2 cellular contexts compared by ENCODE assay signal in genomic region chr12:49256274-49256637, GRCh38.
TF ChIP-seq lines count a peak whose summit lies in the region.

No MANE protein-coding gene starts in this region.

TF ChIP-seq in HEK293, 187 proteins besides CTCF, POLR2A, EP300 and RAD21 (continued from another document):
- no peak for TF ChIP-seq ZNF398 (tag by site-specific recombination; IDR thresholded peaks at IDR 0.05)
- no peak for TF ChIP-seq ZXDB (tag by site-specific recombination; IDR thresholded peaks at IDR 0.05)
- TF ChIP-seq ZNF280D (tag by site-specific recombination; IDR thresholded peaks at IDR 0.05): no peak
- TF ChIP-seq ZNF248 (tag by site-specific recombination; IDR thresholded peaks at IDR 0.05): no peak
- no peak for TF ChIP-seq ZNF394 (tag by site-specific recombination; IDR thresholded peaks at IDR 0.05; ENCODE audit: borderline replicate concordance)
- TF ChIP-seq ZNF23 (tag by site-specific recombination; IDR thresholded peaks at IDR 0.05; ENCODE audit: borderline replicate concordance): no peak
- no peak for TF ChIP-seq ZNF670 (tag by site-specific recombination; IDR thresholded peaks at IDR 0.05; ENCODE audit: low read depth)

TF ChIP-seq in HepG2, 621 proteins besides CTCF, POLR2A, EP300 and RAD21 (continued from another document and continues in another):
- TF ChIP-seq RXRB (CRISPR knock-in tag; IDR thresholded peaks at IDR 0.05; ENCODE audit: borderline replicate concordance): 0 out of 2 replicates have a peak, but pooled peaks have one; percentile 3
- TF ChIP-seq ZNF674 (CRISPR knock-in tag; IDR thresholded peaks at IDR 0.05; ENCODE audit: low read depth): no peak
- TF ChIP-seq ZNF546 (CRISPR knock-in tag; conservative IDR thresholded peaks at IDR 0.05): no peak
- TF ChIP-seq MLLT10 (CRISPR knock-in tag; IDR thresholded peaks at IDR 0.05): no peak
- no peak for TF ChIP-seq NR3C1 (CRISPR knock-in tag; IDR thresholded peaks at IDR 0.05)
- no peak for TF ChIP-seq ETV5 (CRISPR knock-in tag; IDR thresholded peaks at IDR 0.05; ENCODE audit: borderline replicate concordance)
- no peak for TF ChIP-seq PRDM10 (CRISPR knock-in tag; IDR thresholded peaks at IDR 0.05; ENCODE audit: low read depth)
- TF ChIP-seq ZNF780A (CRISPR knock-in tag; IDR thresholded peaks at IDR 0.05): no peak
- TF ChIP-seq ASH2L (IDR thresholded peaks at IDR 0.05; ENCODE audit: insufficient read length, low read depth, low read length): peak; percentile 13
- TF ChIP-seq PRMT3 (CRISPR knock-in tag; IDR thresholded peaks at IDR 0.05; ENCODE audit: borderline replicate concordance, low read depth): no peak
- 0 out of 2 replicates have a peak, but pooled peaks have one; percentile 2 for TF ChIP-seq ZNF205 (CRISPR knock-in tag; IDR thresholded peaks at IDR 0.05)
- no peak for TF ChIP-seq PAF1 (CRISPR knock-in tag; IDR thresholded peaks at IDR 0.05)
- no peak for TF ChIP-seq ZNF407 (CRISPR knock-in tag; IDR thresholded peaks at IDR 0.05; ENCODE audit: not compliant biosample characterization)
- TF ChIP-seq BHLHE40 (IDR thresholded peaks at IDR 0.05; ENCODE audit: low read length): no peak
- no peak for TF ChIP-seq FOXK2 (IDR thresholded peaks at IDR 0.05)
- no peak for TF ChIP-seq FUBP1 (CRISPR knock-in tag; IDR thresholded peaks at IDR 0.05; ENCODE audit: borderline replicate concordance)
- TF ChIP-seq ESRRA (CRISPR knock-in tag; IDR thresholded peaks at IDR 0.05; ENCODE audit: low read depth): 0 out of 2 replicates have a peak, but pooled peaks have one; percentile 7
- no peak for TF ChIP-seq RFX3 (CRISPR knock-in tag; IDR thresholded peaks at IDR 0.05)
- TF ChIP-seq SMC3 (IDR thresholded peaks at IDR 0.05; ENCODE audit: low read length): no peak
- TF ChIP-seq SIX1 (CRISPR knock-in tag; IDR thresholded peaks at IDR 0.05; ENCODE audit: borderline replicate concordance): no peak
- no peak for TF ChIP-seq ZNF589 (CRISPR knock-in tag; conservative IDR thresholded peaks at IDR 0.05)
- TF ChIP-seq ZNF720 (CRISPR knock-in tag; IDR thresholded peaks at IDR 0.05): no peak
- peak; percentile 2; the same call in 1 of the 2 replicates for TF ChIP-seq GATAD2A (CRISPR knock-in tag; IDR thresholded peaks at IDR 0.05)
- no peak for TF ChIP-seq CEBPB (IDR thresholded peaks at IDR 0.05; ENCODE audit: borderline replicate concordance, low read depth, low read length)
- TF ChIP-seq POGK (CRISPR knock-in tag; conservative IDR thresholded peaks at IDR 0.05): no peak
- TF ChIP-seq MAFG (CRISPR knock-in tag; IDR thresholded peaks at IDR 0.05): no peak
- TF ChIP-seq POLR2AphosphoS2 (IDR thresholded peaks at IDR 0.05; ENCODE audit: low read depth, low read length): no peak
- no peak for TF ChIP-seq YEATS4 (CRISPR knock-in tag; IDR thresholded peaks at IDR 0.05; ENCODE audit: borderline replicate concordance)
- TF ChIP-seq KMT2B (CRISPR knock-in tag; IDR thresholded peaks at IDR 0.05): no peak
- no peak for TF ChIP-seq ZNF660 (CRISPR knock-in tag; IDR thresholded peaks at IDR 0.05; ENCODE audit: borderline replicate concordance, low read depth)
- TF ChIP-seq SP140L (CRISPR knock-in tag; IDR thresholded peaks at IDR 0.05; ENCODE audit: borderline replicate concordance): no peak
- TF ChIP-seq TCF7L2 (IDR thresholded peaks at IDR 0.05; ENCODE audit: low read depth, low read length): no peak
- TF ChIP-seq HHEX (CRISPR knock-in tag; IDR thresholded peaks at IDR 0.05): no peak
- no peak for TF ChIP-seq ZBTB4 (CRISPR knock-in tag; IDR thresholded peaks at IDR 0.05; ENCODE audit: borderline replicate concordance)
- no peak for TF ChIP-seq ZNF136 (CRISPR knock-in tag; IDR thresholded peaks at IDR 0.05; ENCODE audit: low read depth)
- no peak for TF ChIP-seq ZNF775 (CRISPR knock-in tag; IDR thresholded peaks at IDR 0.05; ENCODE audit: borderline replicate concordance)
- 0 out of 2 replicates have a peak, but pooled peaks have one; percentile 54 for TF ChIP-seq ZBTB10 (CRISPR knock-in tag; IDR thresholded peaks at IDR 0.05; ENCODE audit: borderline replicate concordance)
